23 cellular contexts compared by ENCODE assay signal in the genomic region with DNA sequence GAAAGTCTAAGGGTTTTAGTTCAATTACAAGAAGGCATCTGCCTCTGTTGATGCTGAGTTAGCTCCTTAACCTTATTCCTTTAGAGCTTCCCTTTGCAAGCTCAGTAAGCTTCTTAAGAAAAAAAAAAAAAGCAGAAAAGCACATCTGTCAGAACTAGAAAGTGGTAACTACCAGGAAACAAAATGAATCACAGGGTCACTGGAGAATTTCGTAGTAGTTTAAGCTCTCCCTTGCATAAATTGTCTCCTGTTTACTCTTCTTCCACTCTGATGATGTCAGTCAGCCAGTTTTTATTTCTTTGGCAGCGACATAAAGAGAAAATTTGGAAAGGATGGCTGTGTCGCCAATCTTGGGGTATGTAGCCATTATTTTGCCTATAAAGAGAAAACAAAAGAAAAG. TPM values are rescaled to one million over a fixed set of nuclear protein-coding genes. Genes with fewer than 3 reads are reported as not detected.
DNase-seq lines count a peak whose midpoint lies in the region; ATAC-seq and TF ChIP-seq lines count a peak whose summit lies in the region.
"Had no signal": no experiment of that assay in that cellular context is flagged by ENCODE, and none has a peak within 500 bp of the region (broad histone marks: within the 10 kb centered on the region; RNA-seq: fewer than 3 reads in every experiment).

No MANE protein-coding gene starts in this region.

- no peak overlapping the region for H3K27ac ChIP-seq in CD4-positive, alpha-beta T cell (ENCODE audit: low read depth, low read length)
- H3K27ac ChIP-seq: esophagus muscularis mucosa, parathyroid adenoma had no signal

- H3K36me3 Mint-ChIP-seq in CD4-positive, alpha-beta T cell (ENCODE audit: low read depth): no peaks in the 10 kb centered on the region
- H3K36me3 Mint-ChIP-seq in activated CD4-positive, alpha-beta memory T cell treated with anti-CD3 and anti-CD28 coated beads, Interleukin-2, amount 10 ng/mL, durations not matched to agents 7 days and 5 days (ENCODE audit: low read depth): peaks cover 3% of the 10 kb centered on the region
- H3K36me3 Mint-ChIP-seq: activated naive CD8-positive, alpha-beta T cell treated with anti-CD3 and anti-CD28 coated beads for 36 hours had no signal

- DNase-seq in CD4-positive, alpha-beta T cell: no peak
- DNase-seq in LHCN-M2 (ENCODE audit: low read depth) (peak; percentile 22), fibroblast of villous mesenchyme (ENCODE audit: low read depth) (peak; percentile 60), islet precursor cell (no peak), D341Med (ENCODE audit: low spot score) (no peak)
- DNase-seq in activated CD4-positive, alpha-beta memory T cell treated with anti-CD3 and anti-CD28 coated beads, Interleukin-2, amount 10 ng/mL, durations not matched to agents 7 days and 5 days: no peak
- DNase-seq: activated naive CD8-positive, alpha-beta T cell treated with anti-CD3 and anti-CD28 coated beads for 36 hours; IMR-90; mesendoderm; natural killer cell; NCI-H2029 treated with DMSO at 0.1 percent for 48 hours; OCI-M1; small intestine; stimulated activated CD4-positive, alpha-beta T cell treated with anti-CD3 and anti-CD28 coated beads, Interleukin-4, amount 100 ng/mL, for 1 hour had no signal

- H3K9me3 Mint-ChIP-seq in CD4-positive, alpha-beta T cell: peaks cover 3% of the 10 kb centered on the region
- peaks cover 5% of the 10 kb centered on the region for H3K9me3 Mint-ChIP-seq in activated CD4-positive, alpha-beta memory T cell treated with anti-CD3 and anti-CD28 coated beads, Interleukin-2, amount 10 ng/mL, durations not matched to agents 7 days and 5 days

- no peaks in the 10 kb centered on the region for H3K27me3 ChIP-seq in CD4-positive, alpha-beta T cell (ENCODE audit: control insufficient read depth, insufficient read depth, low read length)

- POLR2A ChIA-PET in CD4-positive, alpha-beta T cell (lab: Charles Lee): no interaction called here
- POLR2A ChIA-PET in activated CD4-positive, alpha-beta memory T cell treated with anti-CD3 and anti-CD28 coated beads, Interleukin-2, amount 10 ng/mL, durations not matched to agents 7 days and 5 days (lab: Charles Lee): interaction anchor here (0.7 to 2.4 kb wide), 13 partner anchors 11 to 556 kb away, joined by 3 to 14 read pairs (median 5); partner anchors contain the start of genes ARL6, CLDND1, CPOX and CRYBG3

- intact Hi-C loops in CD4-positive, alpha-beta T cell (cut with DNase I, micrococcal nuclease): loop anchor here (2.0 to 10.0 kb wide), 5 partner anchors 66 to 779 kb away; partner anchors contain the start of genes CLDND1 (in 1 of the 2) and RIOX2 (in 1 of the 2)

- TF ChIP-seq CTCF in CD4-positive, alpha-beta T cell (IDR thresholded peaks at IDR 0.05): no peak
- no peak for TF ChIP-seq CTCF in fibroblast of villous mesenchyme (IDR thresholded peaks at IDR 0.05; ENCODE audit: insufficient read depth, low read depth, low read length)

- ATAC-seq in CD4-positive, alpha-beta T cell (ENCODE audit: poor library complexity): no peak
- ATAC-seq in HG02852 (IDR thresholded peaks at IDR 0.05; ENCODE audit: unreplicated experiment): no peak
- ATAC-seq: natural killer cell had no signal

- peak overlapping the region; percentile 90 for H3K27ac Mint-ChIP-seq in CD4-positive, alpha-beta T cell
- H3K27ac Mint-ChIP-seq in activated CD4-positive, alpha-beta memory T cell treated with anti-CD3 and anti-CD28 coated beads, Interleukin-2, amount 10 ng/mL, durations not matched to agents 7 days and 5 days: peak overlapping the region; percentile 87
- H3K27ac Mint-ChIP-seq: activated naive CD8-positive, alpha-beta T cell treated with anti-CD3 and anti-CD28 coated beads for 36 hours had no signal

- H3K4me3 ChIP-seq in fibroblast of villous mesenchyme (ENCODE audit: low read depth, low read length): no peak overlapping the region
- H3K4me3 ChIP-seq: esophagus muscularis mucosa had no signal

- no peaks in the 10 kb centered on the region for H3K4me1 Mint-ChIP-seq in CD4-positive, alpha-beta T cell (ENCODE audit: low read depth)
- peaks cover 24% of the 10 kb centered on the region for H3K4me1 Mint-ChIP-seq in activated CD4-positive, alpha-beta memory T cell treated with anti-CD3 and anti-CD28 coated beads, Interleukin-2, amount 10 ng/mL, durations not matched to agents 7 days and 5 days

- no peak overlapping the region for H3K4me3 Mint-ChIP-seq in CD4-positive, alpha-beta T cell
- H3K4me3 Mint-ChIP-seq in activated CD4-positive, alpha-beta memory T cell treated with anti-CD3 and anti-CD28 coated beads, Interleukin-2, amount 10 ng/mL, durations not matched to agents 7 days and 5 days: peak overlapping the region; percentile 40
- H3K4me3 Mint-ChIP-seq: activated naive CD8-positive, alpha-beta T cell treated with anti-CD3 and anti-CD28 coated beads for 36 hours; natural killer cell had no signal

- CTCF ChIA-PET in CD4-positive, alpha-beta T cell (lab: Charles Lee): interaction anchor here (0.9 kb wide), 1 partner anchor 15 kb away, joined by 4 read pairs; no protein-coding TSS in a partner anchor
- CTCF ChIA-PET in activated CD4-positive, alpha-beta memory T cell treated with anti-CD3 and anti-CD28 coated beads, Interleukin-2, amount 10 ng/mL, durations not matched to agents 7 days and 5 days (lab: Charles Lee): interaction anchor here (0.6 to 5.1 kb wide), 28 partner anchors 8 to 863 kb away, joined by 3 to 41 read pairs (median 4); partner anchors contain the start of genes ARL6, CLDND1, CPOX and CRYBG3

- peaks cover 20% of the 10 kb centered on the region for H3K27me3 Mint-ChIP-seq in CD4-positive, alpha-beta T cell
- peaks cover 20% of the 10 kb centered on the region for H3K27me3 Mint-ChIP-seq in activated CD4-positive, alpha-beta memory T cell treated with anti-CD3 and anti-CD28 coated beads, Interleukin-2, amount 10 ng/mL, durations not matched to agents 7 days and 5 days

- H3K9me3 ChIP-seq in CD4-positive, alpha-beta T cell (ENCODE audit: control insufficient read depth, low read length): peaks cover 10% of the 10 kb centered on the region

RNA-seq across cellular contexts. Expression of gene GABRR3, which starts 3.1 kb away (rescaled TPM):
- not detected for total RNA-seq in CD4-positive, alpha-beta T cell
- not detected in 2 replicates for total RNA-seq in LHCN-M2 (2014; rRNA removed)
- polyA plus RNA-seq in LHCN-M2 (2012): not detected
- total RNA-seq in activated CD4-positive, alpha-beta memory T cell treated with anti-CD3 and anti-CD28 coated beads, Interleukin-2, amount 10 ng/mL, durations not matched to agents 7 days and 5 days: not detected
- not detected in 2 replicates for total RNA-seq in fibroblast of villous mesenchyme
- total RNA-seq: activated naive CD8-positive, alpha-beta T cell treated with anti-CD3 and anti-CD28 coated beads for 36 hours; cardiac septum; esophagus muscularis mucosa; H4; IMR-90; natural killer cell; NCI-H460; SK-MEL-5; subcutaneous adipose tissue had no signal
- polyA plus RNA-seq: IMR-90, keratinocyte, small intestine had no signal

RNA-seq across cellular contexts. Expression of gene OR5AC2, which starts 48.7 kb away (rescaled TPM):
- total RNA-seq in CD4-positive, alpha-beta T cell: not detected
- not detected in 2 replicates for total RNA-seq in LHCN-M2 (2014; rRNA removed)
- not detected for polyA plus RNA-seq in LHCN-M2 (2012)
- total RNA-seq in activated CD4-positive, alpha-beta memory T cell treated with anti-CD3 and anti-CD28 coated beads, Interleukin-2, amount 10 ng/mL, durations not matched to agents 7 days and 5 days: not detected
- total RNA-seq in fibroblast of villous mesenchyme: not detected in 2 replicates
- total RNA-seq: activated naive CD8-positive, alpha-beta T cell treated with anti-CD3 and anti-CD28 coated beads for 36 hours; cardiac septum; esophagus muscularis mucosa; H4; IMR-90; natural killer cell; NCI-H460; SK-MEL-5; subcutaneous adipose tissue had no signal
- polyA plus RNA-seq: IMR-90, keratinocyte, small intestine had no signal

Comparison
In these comparisons a context has a peak if more than half of its experiments do, and no peak if none do; other contexts are left out.
1. DNase-seq: peak in LHCN-M2 (single experiment) and fibroblast of villous mesenchyme (single experiment); none in CD4-positive, alpha-beta T cell (0 of 10), activated CD4-positive, alpha-beta memory T cell treated with anti-CD3 and anti-CD28 coated beads, Interleukin-2, amount 10 ng/mL, durations not matched to agents 7 days and 5 days (single experiment), islet precursor cell (single experiment) and D341Med (single experiment).